ENCODE assay signal across 16 cellular contexts in the genomic region with DNA sequence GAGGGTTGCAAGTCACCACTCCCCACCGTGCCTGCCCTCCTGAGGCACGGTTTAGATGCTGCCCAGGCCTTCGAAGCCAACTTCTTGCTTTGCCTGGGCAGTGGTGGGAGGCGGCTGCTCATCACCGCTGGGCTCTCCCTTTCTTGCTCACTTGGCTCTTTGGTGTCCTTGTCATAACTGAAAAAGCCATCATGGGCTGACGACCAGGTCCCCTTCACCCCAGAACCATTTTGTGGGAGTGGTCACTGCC. TPM values are rescaled to one million over a fixed set of nuclear protein-coding genes. Genes with fewer than 3 reads are reported as not detected.
DNase-seq lines count a peak whose midpoint lies in the region; TF ChIP-seq lines count a peak whose summit lies in the region.
"Had no signal": no experiment of that assay in that cellular context is flagged by ENCODE, and none has a peak within 500 bp of the region (broad histone marks: within the 10 kb centered on the region; RNA-seq: fewer than 3 reads in every experiment).

No MANE protein-coding gene starts in this region.

- CTCF ChIA-PET in MCF 10A (lab: Yijun Ruan, JAX): interaction anchor here (0.5 kb wide), 1 partner anchor 18 kb away, joined by 3 read pairs; a partner anchor contains a TSS

- H3K4me1 ChIP-seq in breast epithelium: no peaks in the 10 kb centered on the region
- peaks cover 4 to 30% (median 18%) of the 10 kb centered on the region in 4 donors for H3K4me1 ChIP-seq in tibial nerve

- intact Hi-C loops in breast epithelium (cut with DNase I; ENCODE audit: low total_unique reads): no loop called here
- intact Hi-C loops in MCF 10A (cut with micrococcal nuclease): no loop called here

- H3K4me1 Mint-ChIP-seq in MCF 10A (ENCODE audit: insufficient read depth, unreplicated experiment) (peaks cover 6% of the 10 kb centered on the region), neural crest cell (peaks cover 58% of the 10 kb centered on the region)
- H3K4me1 Mint-ChIP-seq: central memory CD8-positive, alpha-beta T cell had no signal

- DNase-seq in breast epithelium (ENCODE audit: low spot score in 2 of 2): no peak
- DNase-seq in MCF 10A (ENCODE audit: unreplicated experiment): no peak
- no peak for DNase-seq in epithelial cell of prostate (ENCODE audit: low read depth, low spot score)
- no peak for DNase-seq in neural crest cell (ENCODE audit: low read depth, low spot score)
- no peak for DNase-seq in tibial nerve (ENCODE audit: low spot score in 2 of 2)
- DNase-seq in T1000 (lab: John Stamatoyannopoulos, UW): no peak
- no peak for DNase-seq in HCEC 1CT
- no peak for DNase-seq in superior temporal gyrus (ENCODE audit: extremely low spot score)
- DNase-seq: activated CD8-positive, alpha-beta T cell treated with anti-CD3 and anti-CD28 coated beads for 36 hours; activated naive CD4-positive, alpha-beta T cell; NCI-H1092 treated with DMSO at 0.1 percent for 48 hours; NCI-H2081; NK-92 treated with Interleukin-12 subunit alpha and Interleukin-12 subunit beta, amount 100 ng/mL, for 24 hours had no signal

- H3K27ac ChIP-seq in breast epithelium (peak overlapping the region; percentile 35 to 69), epithelial cell of prostate (peak overlapping the region; percentile 32), tibial nerve (peak overlapping the region; percentile 68 to 92 (median 81))
- H3K27ac ChIP-seq: 22Rv1 had no signal

- no peak for TF ChIP-seq EP300 in tibial nerve (IDR thresholded peaks at IDR 0.05)

- BruUV-seq in MCF 10A (replicated peaks; lab: Mats Ljungman, UMichigan): no TSS peak

- no peak overlapping the region for H3K4me3 ChIP-seq in breast epithelium
- H3K4me3 ChIP-seq in tibial nerve: no peak overlapping the region

- POLR2A ChIA-PET in MCF 10A (lab: Yijun Ruan, JAX): no interaction called here

- no peaks in the 10 kb centered on the region for H3K27me3 Mint-ChIP-seq in MCF 10A (ENCODE audit: insufficient read depth, unreplicated experiment)
- no peaks in the 10 kb centered on the region for H3K27me3 Mint-ChIP-seq in neural crest cell (ENCODE audit: low read depth)
- H3K27me3 Mint-ChIP-seq: activated CD8-positive, alpha-beta T cell treated with anti-CD3 and anti-CD28 coated beads for 36 hours; central memory CD8-positive, alpha-beta T cell had no signal

- no peaks in the 10 kb centered on the region for H3K9me3 ChIP-seq in breast epithelium
- H3K9me3 ChIP-seq in tibial nerve: no peaks in the 10 kb centered on the region

- no peaks in the 10 kb centered on the region for H3K36me3 ChIP-seq in breast epithelium
- H3K36me3 ChIP-seq in tibial nerve: no peaks in the 10 kb centered on the region

- H3K27me3 ChIP-seq in breast epithelium: no peaks in the 10 kb centered on the region
- no peaks in the 10 kb centered on the region for H3K27me3 ChIP-seq in tibial nerve

- H3K9me3 Mint-ChIP-seq in MCF 10A (ENCODE audit: unreplicated experiment) (no peaks in the 10 kb centered on the region), neural crest cell (peaks cover 10% of the 10 kb centered on the region)
- H3K9me3 Mint-ChIP-seq: activated CD8-positive, alpha-beta T cell treated with anti-CD3 and anti-CD28 coated beads for 36 hours; central memory CD8-positive, alpha-beta T cell had no signal

- TF ChIP-seq POLR2A in breast epithelium (IDR thresholded peaks at IDR 0.05): no peak
- TF ChIP-seq POLR2A in tibial nerve (IDR thresholded peaks at IDR 0.05): no peak

- 37 to 43% methylated on average over 6 of the region's 6 CpGs for WGBS in tibial nerve, 2 donors

- H3K36me3 Mint-ChIP-seq in MCF 10A (ENCODE audit: insufficient read depth, unreplicated experiment) (no peaks in the 10 kb centered on the region), neural crest cell (ENCODE audit: low read depth) (no peaks in the 10 kb centered on the region)

- TF ChIP-seq CTCF in breast epithelium (IDR thresholded peaks at IDR 0.05) (no peak), MCF 10A (IDR thresholded peaks at IDR 0.05; ENCODE audit: unreplicated experiment) (no peak), neural crest cell (conservative IDR thresholded peaks at IDR 0.05) (no peak), tibial nerve (IDR thresholded peaks at IDR 0.05) (no peak)

- H3K4me3 Mint-ChIP-seq in MCF 10A (ENCODE audit: unreplicated experiment) (no peak overlapping the region), neural crest cell (peak overlapping the region; percentile 24)
- H3K4me3 Mint-ChIP-seq: activated CD8-positive, alpha-beta T cell treated with anti-CD3 and anti-CD28 coated beads for 36 hours; central memory CD8-positive, alpha-beta T cell had no signal

- H3K27ac Mint-ChIP-seq in MCF 10A (ENCODE audit: low read depth, unreplicated experiment): no peak overlapping the region
- H3K27ac Mint-ChIP-seq in neural crest cell (ENCODE audit: unreplicated experiment): peak overlapping the region; percentile 99
- H3K27ac Mint-ChIP-seq: activated CD8-positive, alpha-beta T cell treated with anti-CD3 and anti-CD28 coated beads for 36 hours had no signal

RNA-seq across cellular contexts. Expression of a gene that starts 18.2 kb away (rescaled TPM):
- total RNA-seq in breast epithelium (1 to 10 TPM in 1 of 3 donors, under 1 TPM in 2; 0.48 to 1.6 (median 0.66) TPM), MCF 10A (2022) (0.20 and 0.51 TPM in 2 replicates), neural crest cell (5.4 and 6.5 TPM in 2 replicates), tibial nerve (10 to 100 TPM; 28.5 to 48.2 (median 45.7) TPM)
- total RNA-seq: activated CD8-positive, alpha-beta T cell treated with anti-CD3 and anti-CD28 coated beads for 36 hours; renal cortical epithelial cell had no signal
